In genomic region chr1:85393490-85393889, GRCh38 we compare ENCODE assay signal across 31 cellular contexts.
"Had no signal": no experiment of that assay in that cellular context is flagged by ENCODE, and none has a peak within 500 bp of the region (broad histone marks: within the 10 kb centered on the region; RNA-seq: fewer than 3 reads in every experiment).

No MANE protein-coding gene starts in this region.

- H3K27me3 ChIP-seq: foreskin keratinocyte, heart right ventricle, neutrophil, pancreas, testis, transverse colon had no signal

- H3K4me1 Mint-ChIP-seq: activated CD4-positive, alpha-beta memory T cell treated with anti-CD3 and anti-CD28 coated beads, Interleukin-2, amount 10 ng/mL, durations not matched to agents 7 days and 5 days; activated CD4-positive, alpha-beta T cell treated with anti-CD3 and anti-CD28 coated beads, Interleukin-2, amount 10 ng/mL, durations not matched to agents 7 days and 5 days; activated naive CD4-positive, alpha-beta T cell treated with anti-CD3 and anti-CD28 coated beads, Interleukin-2, amount 50 U/mL, for 24 hours; activated naive CD8-positive, alpha-beta T cell treated with anti-CD3 and anti-CD28 coated beads, Interleukin-2, amount 50 U/mL, for 24 hours; activated T-helper 17 cell treated with anti-CD3 and anti-CD28 coated beads, Interleukin-2, amount 50 U/mL, for 72 hours; naive B cell had no signal

- H3K36me3 Mint-ChIP-seq: activated naive CD4-positive, alpha-beta T cell treated with anti-CD3 and anti-CD28 coated beads, Interleukin-2, amount 50 U/mL, for 24 hours had no signal

- H3K4me1 ChIP-seq: foreskin keratinocyte, prostate gland had no signal

- H3K27ac ChIP-seq: foreskin keratinocyte, heart right ventricle, neutrophil, pancreas, prostate gland, skin epidermis, testis, transverse colon had no signal

- H3K9me3 Mint-ChIP-seq: activated CD4-positive, alpha-beta memory T cell treated with anti-CD3 and anti-CD28 coated beads, Interleukin-2, amount 10 ng/mL, durations not matched to agents 7 days and 5 days; activated CD4-positive, alpha-beta T cell treated with anti-CD3 and anti-CD28 coated beads, Interleukin-2, amount 10 ng/mL, durations not matched to agents 7 days and 5 days; activated naive CD4-positive, alpha-beta T cell treated with anti-CD3 and anti-CD28 coated beads, Interleukin-2, amount 50 U/mL, for 24 hours; activated naive CD8-positive, alpha-beta T cell treated with anti-CD3 and anti-CD28 coated beads, Interleukin-2, amount 50 U/mL, for 24 hours; activated T-cell treated with anti-CD3 and anti-CD28 coated beads, Interleukin-2, amount 50 U/mL, for 24 hours; activated T-helper 17 cell treated with anti-CD3 and anti-CD28 coated beads, Interleukin-2, amount 50 U/mL, for 72 hours; dendritic cell treated with granulocyte-macrophage colony-stimulating factor and Interleukin-4, amounts not matched to agents 40 ng/mL and 50 ng/mL, for 4 days; mesothelial cell of epicardium; naive B cell had no signal

- DNase-seq: activated CD4-positive, alpha-beta memory T cell treated with anti-CD3 and anti-CD28 coated beads, Interleukin-2, amount 10 ng/mL, durations not matched to agents 7 days and 5 days; activated CD4-positive, alpha-beta T cell treated with anti-CD3 and anti-CD28 coated beads for 1 hour; activated CD4-positive, alpha-beta T cell treated with anti-CD3 and anti-CD28 coated beads, Interleukin-2, amount 10 ng/mL, durations not matched to agents 7 days and 5 days; activated CD8-positive, alpha-beta memory T cell treated with anti-CD3 and anti-CD28 coated beads, Interleukin-2, amount 50 U/mL, for 48 hours; activated naive CD8-positive, alpha-beta T cell treated with anti-CD3 and anti-CD28 coated beads, Interleukin-2, amount 50 U/mL, for 24 hours; activated T-cell treated with anti-CD3 and anti-CD28 coated beads, Interleukin-2, amount 50 U/mL, for 24 hours; amygdala; caudate nucleus; effector CD8-positive, alpha-beta T cell; foreskin keratinocyte; heart right ventricle; islet precursor cell; left cardiac atrium; left ventricle myocardium superior; naive B cell; nephron progenitor cell; pancreas; retina; stimulated activated CD4-positive, alpha-beta T cell treated with anti-CD3 and anti-CD28 coated beads, Interleukin-12 subunit alpha, Interleukin-12 subunit beta, amount 100 ng/mL, for 4 hours; stimulated activated CD4-positive, alpha-beta T cell treated with anti-CD3 and anti-CD28 coated beads, Interleukin-4, amount 100 ng/mL, for 1 hour; stimulated activated naive CD8-positive, alpha-beta T cell treated with anti-CD3 and anti-CD28 coated beads, Interleukin-15, Interleukin-2, amounts not matched to agents 100 U/mL and 50 U/mL, for 24 hours; T-helper 2 cell; testis; transverse colon had no signal

- H3K27ac Mint-ChIP-seq: activated CD4-positive, alpha-beta memory T cell treated with anti-CD3 and anti-CD28 coated beads, Interleukin-2, amount 10 ng/mL, durations not matched to agents 7 days and 5 days; activated CD4-positive, alpha-beta T cell treated with anti-CD3 and anti-CD28 coated beads, Interleukin-2, amount 10 ng/mL, durations not matched to agents 7 days and 5 days; activated naive CD4-positive, alpha-beta T cell treated with anti-CD3 and anti-CD28 coated beads, Interleukin-2, amount 50 U/mL, for 24 hours; activated naive CD8-positive, alpha-beta T cell treated with anti-CD3 and anti-CD28 coated beads, Interleukin-2, amount 50 U/mL, for 24 hours; activated T-cell treated with anti-CD3 and anti-CD28 coated beads, Interleukin-2, amount 50 U/mL, for 24 hours; activated T-helper 17 cell treated with anti-CD3 and anti-CD28 coated beads, Interleukin-2, amount 50 U/mL, for 72 hours; dendritic cell treated with granulocyte-macrophage colony-stimulating factor and Interleukin-4, amounts not matched to agents 40 ng/mL and 50 ng/mL, for 4 days; mesothelial cell of epicardium; nephron progenitor cell had no signal

- FAIRE-seq: pancreas had no signal

- H3K36me3 ChIP-seq: heart right ventricle, neutrophil, pancreas, prostate gland, transverse colon had no signal

- H3K9me3 ChIP-seq: heart right ventricle, neutrophil, pancreas, prostate gland, testis, transverse colon had no signal

- H3K4me3 ChIP-seq: heart right ventricle, pancreas, prostate gland, skin epidermis, testis, transverse colon had no signal

- H3K27me3 Mint-ChIP-seq: activated naive CD8-positive, alpha-beta T cell treated with anti-CD3 and anti-CD28 coated beads, Interleukin-2, amount 50 U/mL, for 24 hours; activated T-helper 17 cell treated with anti-CD3 and anti-CD28 coated beads, Interleukin-2, amount 50 U/mL, for 72 hours; dendritic cell treated with granulocyte-macrophage colony-stimulating factor and Interleukin-4, amounts not matched to agents 40 ng/mL and 50 ng/mL, for 4 days; naive B cell had no signal

- H3K4me3 Mint-ChIP-seq: activated CD4-positive, alpha-beta memory T cell treated with anti-CD3 and anti-CD28 coated beads, Interleukin-2, amount 10 ng/mL, durations not matched to agents 7 days and 5 days; activated CD4-positive, alpha-beta T cell treated with anti-CD3 and anti-CD28 coated beads, Interleukin-2, amount 10 ng/mL, durations not matched to agents 7 days and 5 days; activated naive CD4-positive, alpha-beta T cell treated with anti-CD3 and anti-CD28 coated beads, Interleukin-2, amount 50 U/mL, for 24 hours; activated naive CD8-positive, alpha-beta T cell treated with anti-CD3 and anti-CD28 coated beads, Interleukin-2, amount 50 U/mL, for 24 hours; activated T-cell treated with anti-CD3 and anti-CD28 coated beads, Interleukin-2, amount 50 U/mL, for 24 hours; activated T-helper 17 cell treated with anti-CD3 and anti-CD28 coated beads, Interleukin-2, amount 50 U/mL, for 72 hours; dendritic cell treated with granulocyte-macrophage colony-stimulating factor and Interleukin-4, amounts not matched to agents 40 ng/mL and 50 ng/mL, for 4 days; mesothelial cell of epicardium; naive B cell; nephron progenitor cell had no signal
